ENCODE assay signal across 10 cellular contexts in the genomic region with DNA sequence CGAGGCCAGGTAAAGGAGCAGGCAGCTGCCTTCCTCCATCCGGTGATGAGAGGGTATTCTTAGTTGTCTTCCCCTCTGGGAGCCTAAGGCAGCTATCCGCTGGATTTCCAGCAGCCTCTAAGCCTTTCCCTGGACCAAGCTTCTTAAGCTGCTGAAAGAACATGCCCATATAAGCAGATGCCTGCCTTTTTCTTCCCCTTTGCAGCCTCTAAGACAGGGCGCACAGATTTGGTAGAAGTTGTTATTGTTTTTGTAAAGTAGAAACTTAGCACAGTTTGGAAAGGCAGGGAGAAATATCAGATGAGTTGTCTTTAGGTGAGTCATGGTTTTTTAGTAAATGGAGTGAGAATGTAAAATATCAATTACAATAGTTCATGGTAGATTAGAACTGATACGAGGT.
DNase-seq lines count a peak whose midpoint lies in the region; ATAC-seq and TF ChIP-seq lines count a peak whose summit lies in the region.
"Had no signal": no experiment of that assay in that cellular context is flagged by ENCODE, and none has a peak within 500 bp of the region (broad histone marks: within the 10 kb centered on the region; RNA-seq: fewer than 3 reads in every experiment).

No MANE protein-coding gene starts in this region.

- TF ChIP-seq CTCF in fibroblast of villous mesenchyme (IDR thresholded peaks at IDR 0.05; ENCODE audit: insufficient read depth, low read depth, low read length) (no peak), osteoblast (IDR thresholded peaks at IDR 0.05; ENCODE audit: extremely low read depth, low read depth, low read length) (no peak), lower lobe of right lung (IDR thresholded peaks at IDR 0.05) (no peak)

- H3K27me3 ChIP-seq in osteoblast (ENCODE audit: insufficient read depth, low read length), result no peaks in the 10 kb centered on the region
- no peaks in the 10 kb centered on the region for H3K27me3 ChIP-seq in lower lobe of right lung (ENCODE audit: low read depth)

- H3K4me3 ChIP-seq in fibroblast of villous mesenchyme (ENCODE audit: low read depth, low read length) (no peak overlapping the region), osteoblast (ENCODE audit: insufficient read depth, low read length) (no peak overlapping the region), lower lobe of right lung (no peak overlapping the region)

- no peaks in the 10 kb centered on the region for H3K79me2 ChIP-seq in osteoblast (ENCODE audit: insufficient read depth, low read length)

- no peak overlapping the region for H2AFZ ChIP-seq in osteoblast (ENCODE audit: low read length)

- no peak overlapping the region for H3K4me2 ChIP-seq in osteoblast (ENCODE audit: insufficient read depth, low read length)

- H3K4me1 ChIP-seq in osteoblast (ENCODE audit: insufficient read depth, low read length) (peaks cover 6% of the 10 kb centered on the region), lower lobe of right lung (peaks cover 4% of the 10 kb centered on the region)

- ATAC-seq in GM18502 (IDR thresholded peaks at IDR 0.05; ENCODE audit: poor library complexity, unreplicated experiment), result peak; percentile 58
- peak; percentile 52 for ATAC-seq in GM21528 (IDR thresholded peaks at IDR 0.05; ENCODE audit: low FRiP score, unreplicated experiment)
- peak; percentile 47 for ATAC-seq in HG03439 (IDR thresholded peaks at IDR 0.05; ENCODE audit: unreplicated experiment)
- ATAC-seq in lower lobe of right lung, result no peak

- H3K9me3 ChIP-seq in osteoblast (ENCODE audit: low read depth, low read length) (no peaks in the 10 kb centered on the region), lower lobe of right lung (no peaks in the 10 kb centered on the region)

- intact Hi-C loops in lower lobe of right lung (cut with DNase I), result no loop called here

- DNase-seq in fibroblast of villous mesenchyme (ENCODE audit: low read depth) (peak; percentile 55), osteoblast (ENCODE audit: insufficient read length, low spot score, missing footprints) (no peak), lower lobe of right lung (no peak)
- DNase-seq in activated naive CD4-positive, alpha-beta T cell (lab: John Stamatoyannopoulos, UW), result no peak
- no peak for DNase-seq in stimulated activated CD4-positive, alpha-beta T cell treated with anti-CD3 and anti-CD28 coated beads, Interleukin-12 subunit alpha, Interleukin-12 subunit beta, amount 100 ng/mL, for 4 hours
- DNase-seq: effector memory CD4-positive, alpha-beta T cell; NCI-H1417 had no signal

- H3K36me3 ChIP-seq in osteoblast (ENCODE audit: insufficient read depth, low read length) (peaks cover 7% of the 10 kb centered on the region), lower lobe of right lung (peaks cover 20% of the 10 kb centered on the region)

- H3K27ac ChIP-seq in osteoblast (ENCODE audit: low read depth, low read length) (no peak overlapping the region), lower lobe of right lung (no peak overlapping the region)

- no peaks in the 10 kb centered on the region for H4K20me1 ChIP-seq in osteoblast (ENCODE audit: insufficient read depth, low read length)

Comparison
In these comparisons a context has a peak if more than half of its experiments do, and no peak if none do; other contexts are left out.
1. ATAC-seq: peak in GM18502 (single experiment), GM21528 (single experiment) and HG03439 (single experiment); none in lower lobe of right lung (0 of 2).